In genomic region chr1:93346472-93346991, GRCh38 we compare ENCODE assay signal across 8 cellular contexts. TPM values are rescaled to one million over a fixed set of nuclear protein-coding genes. Genes with fewer than 3 reads are reported as not detected.
DNase-seq lines count a peak whose midpoint lies in the region; ATAC-seq, FAIRE-seq and TF ChIP-seq lines count a peak whose summit lies in the region.

No MANE protein-coding gene starts in this region.

- peak overlapping the region; percentile 92 to 96 for H3K27ac Mint-ChIP-seq in T-cell

- H3K9me3 Mint-ChIP-seq in T-cell, result no peaks in the 10 kb centered on the region

- H3K4me3 Mint-ChIP-seq in T-cell, result peak overlapping the region; percentile 94 to 98 (median 97)

- CTCF ChIA-PET in T-cell (lab: Charles Lee), result interaction anchor here in 1 of 2 donors (1.2 to 1.7 kb wide), 3 partner anchors 13 to 514 kb away, joined by 3 to 5 read pairs (median 4); partner anchors contain the start of gene RPL5

- H3K9me3 ChIP-seq in breast epithelium, result no peaks in the 10 kb centered on the region
- no peaks in the 10 kb centered on the region for H3K9me3 ChIP-seq in kidney (ENCODE audit: control insufficient read depth in 1 of 2, low read length in 2 of 2)

- TF ChIP-seq POLR2A in breast epithelium (IDR thresholded peaks at IDR 0.05), result no peak

- no peaks in the 10 kb centered on the region for H3K27me3 Mint-ChIP-seq in T-cell

- H3K4me3 ChIP-seq in breast epithelium, result peak overlapping the region; percentile 87 to 94 (median 92)
- H3K4me3 ChIP-seq in kidney (ENCODE audit: low read length in 2 of 2), result peak overlapping the region; percentile 81 to 90

- peak overlapping the region; percentile 35 to 99 for H3K9ac ChIP-seq in kidney (ENCODE audit: low read length in 2 of 2)

- DNase-seq in EH (ENCODE audit: low read depth) (peak; percentile 55), GM20000 (ENCODE audit: low spot score) (peak; percentile 46), HK-2 (ENCODE audit: unreplicated experiment) (peak; percentile 39), T-cell (peak in 25 of 34 experiments; percentile 2 to 46 (median 19)), breast epithelium (ENCODE audit: low spot score in 2 of 2) (no peak), kidney (no peak), HTR-8/SVneo (ENCODE audit: insufficient read length, low spot score) (no peak)
- peak; percentile 10 for DNase-seq in stimulated activated CD8-positive, alpha-beta memory T cell treated with anti-CD3 and anti-CD28 coated beads, Interleukin-12 subunit alpha, Interleukin-12 subunit beta, amount 100 ng/mL, for 24 hours (ENCODE audit: extremely low read depth)

- no peak for TF ChIP-seq CTCF in GM20000 (IDR thresholded peaks at IDR 0.05; ENCODE audit: extremely low read depth, missing control alignments)
- TF ChIP-seq CTCF in breast epithelium (IDR thresholded peaks at IDR 0.05), result no peak
- TF ChIP-seq CTCF in kidney (IDR thresholded peaks at IDR 0.05; ENCODE audit: borderline replicate concordance, extremely low read depth, insufficient read depth), result no peak

- peaks cover 40 to 46% (median 46%) of the 10 kb centered on the region in 3 donors for H3K4me1 Mint-ChIP-seq in T-cell

- H3K36me3 ChIP-seq in breast epithelium (no peaks in the 10 kb centered on the region), kidney (ENCODE audit: control insufficient read depth in 1 of 2, insufficient read depth in 2 of 2, low read length in 2 of 2) (no peaks in the 10 kb centered on the region)

- H3K27ac ChIP-seq in breast epithelium, result peak overlapping the region; percentile 93 to 97
- H3K27ac ChIP-seq in kidney (ENCODE audit: low read depth in 2 of 2, low read length in 2 of 2), result peak overlapping the region; percentile 95 to 97

- intact Hi-C loops in breast epithelium (cut with DNase I; ENCODE audit: low total_unique reads), result loop anchor here (10.0 kb wide), 1 partner anchor 98 kb away; the partner anchor contains the start of gene FNBP1L
- intact Hi-C loops in kidney (cut with DNase I), result no loop called here

- H3K4me1 ChIP-seq in breast epithelium (peaks cover 0 to 3% of the 10 kb centered on the region in 2 donors), kidney (ENCODE audit: control insufficient read depth in 1 of 2, insufficient read depth in 1 of 2, low read depth in 1 of 2, low read length in 2 of 2) (peaks cover 0 to 5% of the 10 kb centered on the region in 2 donors)

- peak; percentile 13 to 31 (median 26) for ATAC-seq in T-cell (replicated peaks in 1 of 4)

- POLR2A ChIA-PET in T-cell (lab: Charles Lee), result interaction anchor here in 1 of 2 donors (0.5 kb wide), 1 partner anchor 385 kb away, joined by 3 read pairs; no protein-coding TSS in a partner anchor

- peaks cover 9% of the 10 kb centered on the region for H3K36me3 Mint-ChIP-seq in T-cell

- FAIRE-seq in kidney (lab: Jason Lieb, UNC) (no peak), HTR-8/SVneo (lab: Jason Lieb, UNC) (no peak)

- no peaks in the 10 kb centered on the region for H3K27me3 ChIP-seq in breast epithelium

RNA-seq across cellular contexts. Expression of gene DR1, which starts 0.8 kb away (rescaled TPM):
- 10 to 100 TPM; 58.8 to 72.3 (median 65.1) TPM for total RNA-seq in T-cell
- total RNA-seq in breast epithelium, result 10 to 100 TPM; 23.6 to 33.1 (median 31.0) TPM
- 49.8 TPM for total RNA-seq in kidney
- polyA plus RNA-seq in kidney (ENCODE audit: insufficient read depth, low read depth, low replicate concordance), result 15.6 TPM

Comparison
In these comparisons a context has a peak if more than half of its experiments do, and no peak if none do; other contexts are left out.
1. DNase-seq: peak in EH (single experiment), GM20000 (single experiment), HK-2 (single experiment), T-cell (25 of 34) and stimulated activated CD8-positive, alpha-beta memory T cell treated with anti-CD3 and anti-CD28 coated beads, Interleukin-12 subunit alpha, Interleukin-12 subunit beta, amount 100 ng/mL, for 24 hours (single experiment); none in breast epithelium (0 of 2), kidney (single experiment) and HTR-8/SVneo (single experiment).